ENCODE assay signal across 22 cellular contexts in the genomic region with DNA sequence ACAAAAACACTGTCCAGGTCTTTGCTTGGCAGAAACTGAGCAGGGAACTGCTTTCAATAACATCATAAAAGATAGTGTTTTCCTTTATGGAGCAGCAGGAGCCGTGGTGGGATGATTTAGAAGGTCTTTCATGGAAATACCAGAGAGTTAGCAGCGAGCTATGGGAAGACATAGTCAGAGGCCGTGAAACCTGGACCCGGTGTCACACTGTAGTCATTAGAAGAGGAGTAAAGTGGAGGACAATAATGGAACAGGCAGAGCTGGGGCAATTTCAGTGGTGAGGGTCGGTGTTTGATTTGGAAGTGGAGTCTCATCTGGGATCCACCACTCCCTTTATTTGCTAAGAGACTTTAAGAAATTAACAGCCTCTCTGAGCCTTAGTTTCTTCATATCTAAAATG. TPM values are rescaled to one million over a fixed set of nuclear protein-coding genes. Genes with fewer than 3 reads are reported as not detected.
"Had no signal": no experiment of that assay in that cellular context is flagged by ENCODE, and none has a peak within 500 bp of the region (broad histone marks: within the 10 kb centered on the region; RNA-seq: fewer than 3 reads in every experiment).

No MANE protein-coding gene starts in this region.

- H3K4me3 ChIP-seq: colonic mucosa, heart left ventricle, thoracic aorta had no signal

- ATAC-seq: activated CD8-positive, alpha-beta memory T cell treated with anti-CD3 and anti-CD28 coated beads, Interleukin-2, amount 10 ng/mL, durations not matched to agents 7 days and 5 days; heart left ventricle; left ventricle myocardium superior; stimulated activated naive B cell treated with anti-CD40 and anti-IgM and Interleukin-4, amounts not matched to agents 10 μg/mL and 1 μg/mL and 100 μg/mL, for 72 hours had no signal

- H3K9ac ChIP-seq: parathyroid adenoma had no signal

- H3K4me3 Mint-ChIP-seq: activated CD4-positive, alpha-beta memory T cell treated with anti-CD3 and anti-CD28 coated beads, Interleukin-2, amount 10 ng/mL, durations not matched to agents 7 days and 5 days; activated CD8-positive, alpha-beta memory T cell treated with anti-CD3 and anti-CD28 coated beads, Interleukin-2, amount 10 ng/mL, durations not matched to agents 7 days and 5 days; activated naive CD8-positive, alpha-beta T cell treated with anti-CD3 and anti-CD28 coated beads, Interleukin-2, amount 10 ng/mL, durations not matched to agents 7 days and 5 days; brain; stimulated activated naive B cell treated with anti-CD40 and anti-IgM and Interleukin-4, amounts not matched to agents 10 μg/mL and 1 μg/mL and 100 μg/mL, for 72 hours had no signal

- H3K79me2 ChIP-seq: parathyroid adenoma had no signal

- H3K4me1 ChIP-seq: colonic mucosa, parathyroid adenoma had no signal

- H3K9me3 Mint-ChIP-seq: activated CD4-positive, alpha-beta memory T cell treated with anti-CD3 and anti-CD28 coated beads, Interleukin-2, amount 10 ng/mL, durations not matched to agents 7 days and 5 days had no signal

- H3K27ac ChIP-seq: colonic mucosa, heart left ventricle, parathyroid adenoma had no signal

- H3K36me3 ChIP-seq: colonic mucosa, thoracic aorta had no signal

- H2AFZ ChIP-seq: parathyroid adenoma had no signal

- H3K27ac Mint-ChIP-seq: activated CD4-positive, alpha-beta memory T cell treated with anti-CD3 and anti-CD28 coated beads, Interleukin-2, amount 10 ng/mL, durations not matched to agents 7 days and 5 days; activated CD8-positive, alpha-beta memory T cell treated with anti-CD3 and anti-CD28 coated beads, Interleukin-2, amount 10 ng/mL, durations not matched to agents 7 days and 5 days; activated naive CD8-positive, alpha-beta T cell treated with anti-CD3 and anti-CD28 coated beads, Interleukin-2, amount 10 ng/mL, durations not matched to agents 7 days and 5 days; stimulated activated naive B cell treated with anti-CD40 and anti-IgM and Interleukin-4, amounts not matched to agents 10 μg/mL and 1 μg/mL and 100 μg/mL, for 72 hours had no signal

- H3K27me3 Mint-ChIP-seq: activated CD4-positive, alpha-beta memory T cell treated with anti-CD3 and anti-CD28 coated beads, Interleukin-2, amount 10 ng/mL, durations not matched to agents 7 days and 5 days; activated CD8-positive, alpha-beta memory T cell treated with anti-CD3 and anti-CD28 coated beads, Interleukin-2, amount 10 ng/mL, durations not matched to agents 7 days and 5 days; activated naive CD8-positive, alpha-beta T cell treated with anti-CD3 and anti-CD28 coated beads, Interleukin-2, amount 10 ng/mL, durations not matched to agents 7 days and 5 days; brain; stimulated activated naive B cell treated with anti-CD40 and anti-IgM and Interleukin-4, amounts not matched to agents 10 μg/mL and 1 μg/mL and 100 μg/mL, for 72 hours had no signal

- H3K27me3 ChIP-seq: colonic mucosa, heart left ventricle, neutrophil had no signal

- DNase-seq: activated CD4-positive, alpha-beta memory T cell treated with anti-CD3 and anti-CD28 coated beads, Interleukin-2, amount 10 ng/mL, durations not matched to agents 7 days and 5 days; activated CD4-positive, alpha-beta T cell treated with anti-CD3 and anti-CD28 coated beads for 48 hours; activated CD4-positive, CD25-positive, alpha-beta regulatory T cell; activated CD8-positive, alpha-beta memory T cell treated with anti-CD3 and anti-CD28 coated beads, Interleukin-2, amount 10 ng/mL, durations not matched to agents 7 days and 5 days; activated naive CD4-positive, alpha-beta T cell treated with Interleukin-2 at 50 U/mL for 16 hours; activated naive CD8-positive, alpha-beta T cell treated with anti-CD3 and anti-CD28 coated beads, Interleukin-2, amount 10 ng/mL, durations not matched to agents 7 days and 5 days; amygdala; central memory CD4-positive, alpha-beta T cell; colonic mucosa; heart left ventricle; kidney glomerular epithelial cell; left ventricle myocardium superior; stimulated activated naive B cell treated with anti-CD40 and anti-IgM and Interleukin-4, amounts not matched to agents 10 μg/mL and 1 μg/mL and 100 μg/mL, for 72 hours; T1000 had no signal

- H3K9me3 ChIP-seq: colonic mucosa, heart left ventricle, neutrophil, thoracic aorta had no signal

- H3K4me1 Mint-ChIP-seq: activated CD4-positive, alpha-beta memory T cell treated with anti-CD3 and anti-CD28 coated beads, Interleukin-2, amount 10 ng/mL, durations not matched to agents 7 days and 5 days; stimulated activated naive B cell treated with anti-CD40 and anti-IgM and Interleukin-4, amounts not matched to agents 10 μg/mL and 1 μg/mL and 100 μg/mL, for 72 hours had no signal

- FAIRE-seq: frontal cortex had no signal

RNA-seq across cellular contexts. Expression of a gene that starts 57.5 kb away (rescaled TPM):
- total RNA-seq: activated CD4-positive, alpha-beta memory T cell treated with anti-CD3 and anti-CD28 coated beads, Interleukin-2, amount 10 ng/mL, durations not matched to agents 7 days and 5 days; activated CD8-positive, alpha-beta memory T cell treated with anti-CD3 and anti-CD28 coated beads, Interleukin-2, amount 10 ng/mL, durations not matched to agents 7 days and 5 days; activated naive CD8-positive, alpha-beta T cell treated with anti-CD3 and anti-CD28 coated beads, Interleukin-2, amount 10 ng/mL, durations not matched to agents 7 days and 5 days; colonic mucosa; heart left ventricle; left ventricle myocardium superior; mononuclear cell; T-helper 1 cell treated with Interleukin-12 subunit alpha and Interleukin-12 subunit beta and Interleukin-4 antibody, amounts not matched to agents 30 ng/mL and 1 ng/mL, for 36 hours; thoracic aorta; ureter had no signal
- polyA plus RNA-seq: heart left ventricle had no signal
